In genomic region chr22:20571531-20572007, GRCh38 we compare ENCODE assay signal across 8 cellular contexts.
DNase-seq lines count a peak whose midpoint lies in the region; ATAC-seq and TF ChIP-seq lines count a peak whose summit lies in the region.

No MANE protein-coding gene starts in this region.

- H3K27ac ChIP-seq in fibroblast of lung (ENCODE audit: insufficient read depth, low read length) (peak overlapping the region; percentile 23), spleen (peak overlapping the region in 6 of 8 donors; percentile 39 to 83 (median 62))

- H3K9me3 ChIP-seq in BE2C (no peaks in the 10 kb centered on the region), fibroblast of lung (ENCODE audit: control insufficient read depth, insufficient read depth, low read depth, low read length) (no peaks in the 10 kb centered on the region), spleen (no peaks in the 10 kb centered on the region)

- 63 to 75% (median 70%) methylated on average over 4 of the region's 4 CpGs for WGBS in spleen, 5 donors

- intact Hi-C loops in spleen (cut with DNase I; ENCODE audit: low total_unique reads) = no loop called here

- peak; percentile 91 for TF ChIP-seq CTCF in BE2C (IDR thresholded peaks at IDR 0.05; ENCODE audit: low read depth, low read length)
- TF ChIP-seq CTCF in fibroblast of lung (conservative IDR thresholded peaks at IDR 0.05 in 1 of 2, IDR thresholded peaks at IDR 0.05 in 1 of 2; ENCODE audit: low read depth in 1 of 2, low read length in 2 of 2) = peak; percentile 51 to 71
- TF ChIP-seq CTCF in spleen (IDR thresholded peaks at IDR 0.05 in 8 of 11, conservative IDR thresholded peaks at IDR 0.05 in 3 of 11) = peak in 10 of 11 experiments; percentile 13 to 85 (median 70)

- no peak overlapping the region for H3K4me3 ChIP-seq in BE2C (ENCODE audit: low read depth, low read length)
- no peak overlapping the region for H3K4me3 ChIP-seq in fibroblast of lung (replicated peaks in 1 of 4; ENCODE audit: control extremely low read depth in 1 of 4, insufficient read depth in 1 of 4, low read depth in 3 of 4, low read length in 4 of 4)
- H3K4me3 ChIP-seq in spleen = no peak overlapping the region

- H3K9ac ChIP-seq in fibroblast of lung (ENCODE audit: insufficient read depth, low read length) = no peak overlapping the region

- TF ChIP-seq POLR2A in spleen (IDR thresholded peaks at IDR 0.05) = no peak

- H3K4me2 ChIP-seq in fibroblast of lung (ENCODE audit: extremely low read depth, insufficient read depth, low read length) = no peak overlapping the region

- H4K20me1 ChIP-seq in fibroblast of lung (ENCODE audit: control insufficient read depth, extremely low read depth, insufficient read depth, low read length) = no peaks in the 10 kb centered on the region

- TF ChIP-seq EP300 in Ishikawa (IDR thresholded peaks at IDR 0.05; ENCODE audit: borderline replicate concordance) = no peak

- no peak overlapping the region for H2AFZ ChIP-seq in fibroblast of lung (ENCODE audit: low read length)

- peak; percentile 73 for DNase-seq in BE2C
- peak; percentile 87 for DNase-seq in activated CD8-positive, alpha-beta memory T cell treated with anti-CD3 and anti-CD28 coated beads for 24 hours
- DNase-seq in fibroblast of lung (ENCODE audit: low read depth in 2 of 2) = peak; percentile 15 to 32
- DNase-seq in spleen = peak; percentile 89
- no peak for DNase-seq in cerebellum (ENCODE audit: low spot score)
- DNase-seq in NCI-H774 (lab: John Stamatoyannopoulos, UW) = no peak

- H3K79me2 ChIP-seq in fibroblast of lung (ENCODE audit: control insufficient read depth, insufficient read depth, low read length) = peaks cover 30% of the 10 kb centered on the region

- peak; percentile 13; the same call in 1 of the 2 replicates for TF ChIP-seq RAD21 in Ishikawa (IDR thresholded peaks at IDR 0.05; ENCODE audit: low read depth)

- H3K4me1 ChIP-seq in BE2C (no peaks in the 10 kb centered on the region), fibroblast of lung (ENCODE audit: control insufficient read depth, extremely low read depth, insufficient read depth, low read length) (peaks cover 46% of the 10 kb centered on the region), spleen (peaks cover 41 to 69% (median 56%) of the 10 kb centered on the region in 6 donors)

- H3K27me3 ChIP-seq in BE2C (no peaks in the 10 kb centered on the region), fibroblast of lung (ENCODE audit: control insufficient read depth, insufficient read depth, low read length) (no peaks in the 10 kb centered on the region), spleen (replicated peaks in 1 of 7) (no peaks in the 10 kb centered on the region)

- no peak for ATAC-seq in HG03378 (IDR thresholded peaks at IDR 0.05; ENCODE audit: unreplicated experiment)

- peaks cover 78% of the 10 kb centered on the region for H3K36me3 ChIP-seq in BE2C
- H3K36me3 ChIP-seq in fibroblast of lung (ENCODE audit: control insufficient read depth, insufficient read depth, low read length) = peaks cover 38% of the 10 kb centered on the region
- H3K36me3 ChIP-seq in spleen = peaks cover 2 to 100% (median 83%) of the 10 kb centered on the region in 6 donors

TF ChIP-seq in Ishikawa, 13 proteins besides CTCF, POLR2A, EP300 and RAD21:
- TF ChIP-seq REST (IDR thresholded peaks at IDR 0.05; ENCODE audit: low read depth) = no peak
- no peak for TF ChIP-seq ZBTB7A (IDR thresholded peaks at IDR 0.05; ENCODE audit: low read depth)
- TF ChIP-seq USF1 (IDR thresholded peaks at IDR 0.05) = no peak
- TF ChIP-seq YY1 (IDR thresholded peaks at IDR 0.05; ENCODE audit: low read depth) = no peak
- no peak for TF ChIP-seq CREB1 (IDR thresholded peaks at IDR 0.05; ENCODE audit: low read depth)
- no peak for TF ChIP-seq CEBPB (IDR thresholded peaks at IDR 0.05)
- no peak for TF ChIP-seq MAX (IDR thresholded peaks at IDR 0.05)
- no peak for TF ChIP-seq NFIC (IDR thresholded peaks at IDR 0.05)
- no peak for TF ChIP-seq EGR1 (IDR thresholded peaks at IDR 0.05)
- TF ChIP-seq FOXM1 (IDR thresholded peaks at IDR 0.05; ENCODE audit: borderline replicate concordance, low read depth) = no peak
- no peak for TF ChIP-seq TCF12 (IDR thresholded peaks at IDR 0.05; ENCODE audit: low read depth)
- TF ChIP-seq TEAD4 (IDR thresholded peaks at IDR 0.05) = no peak
- no peak for TF ChIP-seq TAF1 (IDR thresholded peaks at IDR 0.05; ENCODE audit: low read depth)

Comparison
In these comparisons a context has a peak if more than half of its experiments do, and no peak if none do; other contexts are left out.
1. DNase-seq: peak in BE2C (single experiment), activated CD8-positive, alpha-beta memory T cell treated with anti-CD3 and anti-CD28 coated beads for 24 hours (single experiment), fibroblast of lung (2 of 2) and spleen (single experiment); none in cerebellum (single experiment) and NCI-H774 (single experiment).
2. Peak in every context shown above with its lines, with median percentiles within 50 percentile points of each other: CTCF ChIP-seq.